23 cellular contexts compared by ENCODE assay signal in genomic region chr12:131596115-131596514, GRCh38.
"Had no signal": no experiment of that assay in that cellular context is flagged by ENCODE, and none has a peak within 500 bp of the region (broad histone marks: within the 10 kb centered on the region; RNA-seq: fewer than 3 reads in every experiment).

No MANE protein-coding gene starts in this region.

- DNase-seq: colonic mucosa; cortex of kidney; dermis blood vessel endothelial cell; dorsolateral prefrontal cortex; effector CD4-positive, alpha-beta T cell; effector CD8-positive, alpha-beta T cell; effector memory CD4-positive, alpha-beta T cell; effector memory CD8-positive, alpha-beta T cell; endodermal cell; erythroblast; esophagus squamous epithelium; foreskin fibroblast; foreskin keratinocyte; foreskin melanocyte; gastrocnemius medialis; heart left ventricle; heart right ventricle had no signal

- H3K4me3 ChIP-seq: colonic mucosa, coronary artery, dorsolateral prefrontal cortex, esophagus muscularis mucosa, esophagus squamous epithelium, gastrocnemius medialis, gastroesophageal sphincter, heart left ventricle, heart right ventricle had no signal

- H3K27me3 ChIP-seq: colonic mucosa, dorsolateral prefrontal cortex, foreskin keratinocyte, gastrocnemius medialis had no signal

- H3K27ac Mint-ChIP-seq: dendritic cell treated with granulocyte-macrophage colony-stimulating factor and Interleukin-4, amounts not matched to agents 40 ng/mL and 50 ng/mL, for 4 days; effector memory CD8-positive, alpha-beta T cell; endodermal cell had no signal

- H3K27ac ChIP-seq: colonic mucosa, coronary artery, dorsolateral prefrontal cortex, epithelial cell of prostate, esophagus muscularis mucosa, esophagus squamous epithelium, foreskin keratinocyte, gastrocnemius medialis, gastroesophageal sphincter, heart left ventricle, heart right ventricle had no signal

- H3K9me3 Mint-ChIP-seq: dendritic cell treated with granulocyte-macrophage colony-stimulating factor and Interleukin-4, amounts not matched to agents 40 ng/mL and 50 ng/mL, for 4 days; effector memory CD8-positive, alpha-beta T cell; endodermal cell had no signal

- H3K4me3 Mint-ChIP-seq: dendritic cell treated with granulocyte-macrophage colony-stimulating factor and Interleukin-4, amounts not matched to agents 40 ng/mL and 50 ng/mL, for 4 days; effector memory CD8-positive, alpha-beta T cell; endodermal cell had no signal

- H3K36me3 ChIP-seq: colonic mucosa, esophagus muscularis mucosa, esophagus squamous epithelium, gastrocnemius medialis, gastroesophageal sphincter, heart left ventricle, heart right ventricle had no signal

- H3K27me3 Mint-ChIP-seq: effector memory CD8-positive, alpha-beta T cell had no signal

- H3K4me1 Mint-ChIP-seq: endodermal cell had no signal

- ATAC-seq: effector memory CD8-positive, alpha-beta T cell; esophagus mucosa; foreskin keratinocyte; gastrocnemius medialis; gastroesophageal sphincter; heart left ventricle; heart right ventricle had no signal

- H3K4me1 ChIP-seq: colonic mucosa, esophagus muscularis mucosa, esophagus squamous epithelium, foreskin keratinocyte, gastrocnemius medialis, gastroesophageal sphincter had no signal

- H3K9me3 ChIP-seq: colonic mucosa, esophagus muscularis mucosa, esophagus squamous epithelium, gastrocnemius medialis, gastroesophageal sphincter, heart left ventricle, heart right ventricle had no signal
